29 cellular contexts compared by ENCODE assay signal in genomic region chr11:97756571-97757335, GRCh38.
"Had no signal": no experiment of that assay in that cellular context is flagged by ENCODE, and none has a peak within 500 bp of the region (broad histone marks: within the 10 kb centered on the region; RNA-seq: fewer than 3 reads in every experiment).

No MANE protein-coding gene starts in this region.

- H3K4me1 Mint-ChIP-seq: activated CD4-positive, alpha-beta T cell treated with anti-CD3 and anti-CD28 coated beads, Interleukin-2, amount 10 ng/mL, durations not matched to agents 24 days and 14 days had no signal

- H3K27ac ChIP-seq: adrenal gland, body of pancreas, breast epithelium, SJSA1 had no signal

- H3K4me3 Mint-ChIP-seq: activated CD4-positive, alpha-beta T cell treated with anti-CD3 and anti-CD28 coated beads, Interleukin-2, amount 10 ng/mL, durations not matched to agents 24 days and 14 days; activated CD8-positive, alpha-beta T cell treated with anti-CD3 and anti-CD28 coated beads for 36 hours; activated naive CD4-positive, alpha-beta T cell treated with anti-CD3 and anti-CD28 coated beads for 36 hours; activated T-cell treated with anti-CD3 and anti-CD28 coated beads, Interleukin-2, amount 50 U/mL, for 72 hours; T-helper 1 cell treated with Interleukin-12 subunit alpha and Interleukin-12 subunit beta and Interleukin-4 antibody, amounts not matched to agents 30 μg/mL and 1 μg/mL, for 36 hours; T-helper 2 cell treated with Interferon-gamma antibody and Interleukin-4, amounts not matched to agents 5 μg/mL and 100 μg/mL, for 36 hours had no signal

- H3K4me3 ChIP-seq: adrenal gland, body of pancreas, breast epithelium, SJSA1 had no signal

- H3K9me3 Mint-ChIP-seq: activated CD4-positive, alpha-beta T cell treated with anti-CD3 and anti-CD28 coated beads, Interleukin-2, amount 10 ng/mL, durations not matched to agents 24 days and 14 days; T-helper 1 cell treated with Interleukin-12 subunit alpha and Interleukin-12 subunit beta and Interleukin-4 antibody, amounts not matched to agents 30 μg/mL and 1 μg/mL, for 36 hours had no signal

- H3K27ac Mint-ChIP-seq: activated CD4-positive, alpha-beta T cell treated with anti-CD3 and anti-CD28 coated beads, Interleukin-2, amount 10 ng/mL, durations not matched to agents 24 days and 14 days; activated CD8-positive, alpha-beta T cell treated with anti-CD3 and anti-CD28 coated beads for 36 hours; activated naive CD4-positive, alpha-beta T cell treated with anti-CD3 and anti-CD28 coated beads for 36 hours; activated naive CD4-positive, alpha-beta T cell treated with anti-CD3 and anti-CD28 coated beads, Interleukin-2, amount 50 U/mL, for 72 hours; activated T-cell treated with anti-CD3 and anti-CD28 coated beads, Interleukin-2, amount 50 U/mL, for 72 hours; T-helper 1 cell treated with Interleukin-12 subunit alpha and Interleukin-12 subunit beta and Interleukin-4 antibody, amounts not matched to agents 30 μg/mL and 1 μg/mL, for 36 hours; T-helper 2 cell treated with Interferon-gamma antibody and Interleukin-4, amounts not matched to agents 5 μg/mL and 100 μg/mL, for 36 hours had no signal

- H3K36me3 Mint-ChIP-seq: activated naive CD4-positive, alpha-beta T cell treated with anti-CD3 and anti-CD28 coated beads, Interleukin-2, amount 50 U/mL, for 72 hours had no signal

- DNase-seq: activated CD4-positive, alpha-beta T cell treated with anti-CD3 and anti-CD28 coated beads, Interleukin-2, amount 10 ng/mL, durations not matched to agents 24 days and 14 days; activated CD4-positive, alpha-beta T cell treated with anti-CD3 and anti-CD28 coated beads, Interleukin-2, amount 50 U/mL, for 4 hours; activated CD8-positive, alpha-beta T cell treated with anti-CD3 and anti-CD28 coated beads for 36 hours; activated gamma-delta T cell treated with Interleukin-2 at 50 U/mL for 16 hours; activated naive CD4-positive, alpha-beta T cell treated with anti-CD3 and anti-CD28 coated beads for 36 hours; activated T-cell treated with anti-CD3 and anti-CD28 coated beads, Interleukin-2, amount 50 U/mL, for 1 hour; activated T-cell treated with anti-CD3 and anti-CD28 coated beads, Interleukin-2, amount 50 U/mL, for 72 hours; adrenal gland; body of pancreas; caudate nucleus; cerebellar nuclear complex; NCI-H1105; NCI-H1417 treated with DMSO at 0.1 percent for 48 hours; NCI-H187 treated with DMSO at 0.1 percent for 48 hours; NCI-H2081; NCI-H2171 treated with DMSO at 0.1 percent for 48 hours; NCI-H2227 treated with DMSO at 0.1 percent for 48 hours; NCI-H446 treated with DMSO at 0.1 percent for 48 hours; NCI-H524; NCI-H69; NCI-H82; SHP77 treated with DMSO at 0.1 percent for 48 hours; SK-N-SH had no signal

- H3K27me3 Mint-ChIP-seq: activated CD4-positive, alpha-beta T cell treated with anti-CD3 and anti-CD28 coated beads, Interleukin-2, amount 10 ng/mL, durations not matched to agents 24 days and 14 days; activated CD8-positive, alpha-beta T cell treated with anti-CD3 and anti-CD28 coated beads for 36 hours had no signal

- ATAC-seq: activated CD8-positive, alpha-beta T cell treated with anti-CD3 and anti-CD28 coated beads for 36 hours; activated naive CD4-positive, alpha-beta T cell treated with anti-CD3 and anti-CD28 coated beads, Interleukin-2, amount 50 U/mL, for 72 hours; activated T-cell treated with anti-CD3 and anti-CD28 coated beads, Interleukin-2, amount 50 U/mL, for 72 hours; body of pancreas; Panc1 had no signal
